20 cellular contexts compared by ENCODE assay signal in the genomic region with DNA sequence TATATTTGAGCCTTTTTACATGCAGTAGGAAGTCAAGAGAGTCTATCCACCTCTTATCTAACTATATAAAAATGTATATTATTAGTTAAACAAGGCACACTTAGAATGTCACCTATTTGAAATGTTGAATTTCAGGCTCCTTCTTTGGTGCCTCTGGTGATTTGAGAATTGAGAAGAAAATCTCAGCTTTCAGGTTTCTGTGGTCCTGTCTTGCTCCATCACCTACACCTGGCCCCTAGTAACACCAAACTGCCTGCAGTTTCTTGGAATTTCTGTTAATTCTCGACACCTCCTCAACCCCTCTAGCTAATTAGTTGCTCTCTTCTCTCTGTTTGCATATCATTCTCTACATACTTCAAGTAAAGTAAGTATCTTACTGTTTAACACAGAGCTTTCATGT. TPM values are rescaled to one million over a fixed set of nuclear protein-coding genes. Genes with fewer than 3 reads are reported as not detected.
DNase-seq lines count a peak whose midpoint lies in the region; TF ChIP-seq lines count a peak whose summit lies in the region.
"Had no signal": no experiment of that assay in that cellular context is flagged by ENCODE, and none has a peak within 500 bp of the region (broad histone marks: within the 10 kb centered on the region; RNA-seq: fewer than 3 reads in every experiment).

No MANE protein-coding gene starts in this region.

- H3K79me1 ChIP-seq in mesendoderm (ENCODE audit: low read length): no peaks in the 10 kb centered on the region

- H3K9me3 Mint-ChIP-seq in HFFc6 (no peaks in the 10 kb centered on the region), endothelial cell (ENCODE audit: unreplicated experiment) (no peaks in the 10 kb centered on the region)
- H3K9me3 Mint-ChIP-seq: CD4-positive, alpha-beta T cell; CD8-positive, alpha-beta T cell had no signal

- H4K8ac ChIP-seq in mesendoderm (ENCODE audit: low read depth, low read length): no peak overlapping the region

- H3K4me2 ChIP-seq in mesendoderm (ENCODE audit: low read length) (no peak overlapping the region), smooth muscle cell (no peak overlapping the region)
- H3K4me2 ChIP-seq: A549; BLaER1 treated with 17β-estradiol and CSF1 and Interleukin-3, amounts not matched to agents 10 nM and 100 nM had no signal

- H2BK15ac ChIP-seq in mesendoderm (replicated peaks; ENCODE audit: low read depth): no peak overlapping the region

- peaks cover under 1% of the 10 kb centered on the region for H3F3A ChIP-seq in smooth muscle cell (ENCODE audit: low read depth)

- H3K27ac Mint-ChIP-seq in HFFc6: peak overlapping the region; percentile 5; the same call in 1 of the 2 replicates
- peak overlapping the region; percentile 32 for H3K27ac Mint-ChIP-seq in endothelial cell (ENCODE audit: unreplicated experiment)
- H3K27ac Mint-ChIP-seq: B cell; CD4-positive, alpha-beta T cell had no signal

- no peaks in the 10 kb centered on the region for H3K27me3 ChIP-seq in mesendoderm (ENCODE audit: insufficient read depth, low read length, poor library complexity)
- H3K27me3 ChIP-seq in smooth muscle cell (ENCODE audit: low read depth): no peaks in the 10 kb centered on the region
- H3K27me3 ChIP-seq in breast epithelium: no peaks in the 10 kb centered on the region
- no peaks in the 10 kb centered on the region for H3K27me3 ChIP-seq in colonic mucosa
- H3K27me3 ChIP-seq: BLaER1 treated with 17β-estradiol and CSF1 and Interleukin-3, amounts not matched to agents 10 nM and 100 nM had no signal

- H2BK5ac ChIP-seq in mesendoderm (ENCODE audit: low read length): no peak overlapping the region

- peaks cover 62% of the 10 kb centered on the region for H3K4me1 Mint-ChIP-seq in HFFc6 (ENCODE audit: low read depth)
- peaks cover 4% of the 10 kb centered on the region for H3K4me1 Mint-ChIP-seq in endothelial cell (ENCODE audit: unreplicated experiment)
- H3K4me1 Mint-ChIP-seq: B cell had no signal

- no peaks in the 10 kb centered on the region; the same call in none of the 2 replicates for H3K27me3 Mint-ChIP-seq in HFFc6 (ENCODE audit: insufficient read depth)
- peaks cover 3% of the 10 kb centered on the region for H3K27me3 Mint-ChIP-seq in endothelial cell (ENCODE audit: unreplicated experiment)
- H3K27me3 Mint-ChIP-seq: CD4-positive, alpha-beta T cell had no signal

- no peak overlapping the region for H3K18ac ChIP-seq in mesendoderm (ENCODE audit: low read length)

- H2AFZ ChIP-seq in smooth muscle cell (ENCODE audit: low read depth): no peak overlapping the region

- H3K79me2 ChIP-seq in mesendoderm (ENCODE audit: control insufficient read depth, insufficient read depth, low read length) (no peaks in the 10 kb centered on the region), smooth muscle cell (ENCODE audit: low read depth) (no peaks in the 10 kb centered on the region)

- H3K23ac ChIP-seq in mesendoderm (ENCODE audit: low read length): no peak overlapping the region

- H3K36me3 ChIP-seq in mesendoderm (ENCODE audit: control insufficient read depth, insufficient read depth, low read length) (peaks cover 4% of the 10 kb centered on the region), smooth muscle cell (ENCODE audit: low read depth) (peaks cover 19% of the 10 kb centered on the region), breast epithelium (no peaks in the 10 kb centered on the region), colonic mucosa (peaks cover 21% of the 10 kb centered on the region)

- no peak overlapping the region for H3K4ac ChIP-seq in mesendoderm (ENCODE audit: low read depth, low read length)

- H3K4me1 ChIP-seq in mesendoderm (ENCODE audit: control insufficient read depth, low read depth, low read length) (no peaks in the 10 kb centered on the region), smooth muscle cell (ENCODE audit: low read depth) (no peaks in the 10 kb centered on the region), breast epithelium (no peaks in the 10 kb centered on the region), colonic mucosa (no peaks in the 10 kb centered on the region)
- H3K4me1 ChIP-seq: BLaER1 treated with 17β-estradiol and CSF1 and Interleukin-3, amounts not matched to agents 10 nM and 100 nM; Caco-2 had no signal

- intact Hi-C loops in breast epithelium (cut with DNase I; ENCODE audit: low total_unique reads): no loop called here
- intact Hi-C loops in colonic mucosa (cut with DNase I): no loop called here

- no peak overlapping the region for H2AK5ac ChIP-seq in mesendoderm (ENCODE audit: low read length)

- WGBS in mesendoderm (ENCODE audit: extremely low coverage, insufficient coverage, low lambda C conversion rate): no CpG with 5 or more reads among the region's 1 CpG
- WGBS in smooth muscle cell (ENCODE audit: low lambda C conversion rate): 85% methylated on average over 1 of the region's 1 CpG

- H3K4me3 ChIP-seq in mesendoderm (ENCODE audit: low read length) (no peak overlapping the region), smooth muscle cell (no peak overlapping the region), breast epithelium (no peak overlapping the region), colonic mucosa (no peak overlapping the region)
- H3K4me3 ChIP-seq: A549; BLaER1 treated with 17β-estradiol and CSF1 and Interleukin-3, amounts not matched to agents 10 nM and 100 nM had no signal

- no peak overlapping the region for H4K5ac ChIP-seq in mesendoderm (ENCODE audit: low read length)

- H3K27ac ChIP-seq in mesendoderm (ENCODE audit: low read depth, low read length) (no peak overlapping the region), smooth muscle cell (ENCODE audit: low read depth) (peak overlapping the region; percentile 59), breast epithelium (no peak overlapping the region), colonic mucosa (no peak overlapping the region)
- H3K27ac ChIP-seq: 22Rv1; A549; BLaER1 treated with 17β-estradiol and CSF1 and Interleukin-3, amounts not matched to agents 10 nM and 100 nM; C4-2B had no signal

- H3K4me3 Mint-ChIP-seq in HFFc6: no peak overlapping the region
- H3K4me3 Mint-ChIP-seq in endothelial cell (ENCODE audit: unreplicated experiment): no peak overlapping the region
- H3K4me3 Mint-ChIP-seq: B cell; CD4-positive, alpha-beta T cell; CD8-positive, alpha-beta T cell had no signal

- H4K20me1 ChIP-seq in smooth muscle cell (ENCODE audit: low read depth): peaks cover 45% of the 10 kb centered on the region

- H2BK120ac ChIP-seq in mesendoderm (ENCODE audit: low read depth, low read length): no peak overlapping the region

- no peak overlapping the region for H3K9ac ChIP-seq in mesendoderm (ENCODE audit: low read length)
- H3K9ac ChIP-seq in smooth muscle cell (ENCODE audit: low read depth): peak overlapping the region; percentile 12
- no peak overlapping the region for H3K9ac ChIP-seq in colonic mucosa (ENCODE audit: low read depth in 2 of 2, low read length in 2 of 2)
- H3K9ac ChIP-seq: BLaER1 treated with 17β-estradiol and CSF1 and Interleukin-3, amounts not matched to agents 10 nM and 100 nM had no signal

- no peak overlapping the region for H3K56ac ChIP-seq in mesendoderm (ENCODE audit: low read length)

- H3K9me3 ChIP-seq in smooth muscle cell (replicated peaks; ENCODE audit: low read depth): no peaks in the 10 kb centered on the region
- H3K9me3 ChIP-seq in breast epithelium: no peaks in the 10 kb centered on the region
- no peaks in the 10 kb centered on the region for H3K9me3 ChIP-seq in colonic mucosa
- H3K9me3 ChIP-seq: A549; BLaER1 treated with 17β-estradiol and CSF1 and Interleukin-3, amounts not matched to agents 10 nM and 100 nM; Caco-2 had no signal

- no peak for TF ChIP-seq POLR2A in breast epithelium (IDR thresholded peaks at IDR 0.05)

- H3K36me3 Mint-ChIP-seq in HFFc6 (ENCODE audit: low read depth) (peaks cover 30% of the 10 kb centered on the region), endothelial cell (ENCODE audit: low read depth, unreplicated experiment) (peaks cover 46% of the 10 kb centered on the region)
- H3K36me3 Mint-ChIP-seq: CD8-positive, alpha-beta T cell had no signal

- DNase-seq in HFFc6 (no peak), endothelial cell (ENCODE audit: low spot score) (no peak), mesendoderm (peak; percentile 51), smooth muscle cell (lab: John Stamatoyannopoulos, UW; ENCODE audit: unreplicated experiment) (no peak), cortex of kidney (lab: John Stamatoyannopoulos, UW) (no peak), breast epithelium (ENCODE audit: low spot score in 2 of 2) (no peak), colonic mucosa (no peak)
- DNase-seq: AML-193; Caco-2; Calu3; CD4-positive, alpha-beta T cell; CD8-positive, alpha-beta T cell; DMS79 treated with DMSO at 0.1 percent for 48 hours; GF-D8 had no signal

- no peak for TF ChIP-seq CTCF in HFFc6 (IDR thresholded peaks at IDR 0.05)
- no peak for TF ChIP-seq CTCF in endothelial cell (IDR thresholded peaks at IDR 0.05; ENCODE audit: unreplicated experiment)
- TF ChIP-seq CTCF in smooth muscle cell (IDR thresholded peaks at IDR 0.05; ENCODE audit: borderline replicate concordance, insufficient read depth, poor library complexity, severe bottlenecking): no peak
- TF ChIP-seq CTCF in breast epithelium (IDR thresholded peaks at IDR 0.05): no peak
- no peak for TF ChIP-seq CTCF in colonic mucosa (IDR thresholded peaks at IDR 0.05)

RNA-seq across cellular contexts. Expression of gene WNT2B, which starts 54.9 kb away (rescaled TPM):
- 1 to 10 TPM; 1.9 to 3.8 (median 3.5) TPM for total RNA-seq in HFFc6 (2021; fragmentation: NEBNext Ultra II Directional; extraction: Animal tissue kit (Norgen Biotek cat#: 25700))
- total RNA-seq in endothelial cell (ENCODE audit: unreplicated experiment) (1.3 TPM), smooth muscle cell (1.8 and 3.5 TPM in 2 replicates), breast epithelium (1 to 10 TPM; 2.9 to 6.1 (median 6.0) TPM), colonic mucosa (1 to 10 TPM; 4.3 to 5.9 TPM)
- 2.6 TPM for polyA plus RNA-seq in mesendoderm (2013, experiment 1 of 2)
- 2.7 TPM for polyA plus RNA-seq in mesendoderm (2013, experiment 2 of 2)
- polyA plus RNA-seq in smooth muscle cell: 0.41 and 1.3 TPM in 2 replicates
- total RNA-seq: A172 had no signal

RNA-seq across cellular contexts. Expression of gene CTTNBP2NL, which starts 57.9 kb away (rescaled TPM):
- 10 to 100 TPM; 71.9 to 80.8 (median 76.5) TPM for total RNA-seq in HFFc6 (2021; fragmentation: NEBNext Ultra II Directional; extraction: Animal tissue kit (Norgen Biotek cat#: 25700))
- total RNA-seq in endothelial cell (ENCODE audit: unreplicated experiment) (84.0 TPM), smooth muscle cell (19.7 and 22.0 TPM in 2 replicates), breast epithelium (10 to 100 TPM; 24.1 to 30.4 (median 25.9) TPM), colonic mucosa (10 to 100 TPM; 47.1 to 93.3 TPM)
- 12.2 TPM for polyA plus RNA-seq in mesendoderm (2013, experiment 1 of 2)
- polyA plus RNA-seq in mesendoderm (2013, experiment 2 of 2): 13.3 TPM
- polyA plus RNA-seq in smooth muscle cell: 10.4 and 24.5 TPM in 2 replicates
- total RNA-seq: CD8-positive, alpha-beta T cell had no signal
